8 cellular contexts compared by ENCODE assay signal in the genomic region with DNA sequence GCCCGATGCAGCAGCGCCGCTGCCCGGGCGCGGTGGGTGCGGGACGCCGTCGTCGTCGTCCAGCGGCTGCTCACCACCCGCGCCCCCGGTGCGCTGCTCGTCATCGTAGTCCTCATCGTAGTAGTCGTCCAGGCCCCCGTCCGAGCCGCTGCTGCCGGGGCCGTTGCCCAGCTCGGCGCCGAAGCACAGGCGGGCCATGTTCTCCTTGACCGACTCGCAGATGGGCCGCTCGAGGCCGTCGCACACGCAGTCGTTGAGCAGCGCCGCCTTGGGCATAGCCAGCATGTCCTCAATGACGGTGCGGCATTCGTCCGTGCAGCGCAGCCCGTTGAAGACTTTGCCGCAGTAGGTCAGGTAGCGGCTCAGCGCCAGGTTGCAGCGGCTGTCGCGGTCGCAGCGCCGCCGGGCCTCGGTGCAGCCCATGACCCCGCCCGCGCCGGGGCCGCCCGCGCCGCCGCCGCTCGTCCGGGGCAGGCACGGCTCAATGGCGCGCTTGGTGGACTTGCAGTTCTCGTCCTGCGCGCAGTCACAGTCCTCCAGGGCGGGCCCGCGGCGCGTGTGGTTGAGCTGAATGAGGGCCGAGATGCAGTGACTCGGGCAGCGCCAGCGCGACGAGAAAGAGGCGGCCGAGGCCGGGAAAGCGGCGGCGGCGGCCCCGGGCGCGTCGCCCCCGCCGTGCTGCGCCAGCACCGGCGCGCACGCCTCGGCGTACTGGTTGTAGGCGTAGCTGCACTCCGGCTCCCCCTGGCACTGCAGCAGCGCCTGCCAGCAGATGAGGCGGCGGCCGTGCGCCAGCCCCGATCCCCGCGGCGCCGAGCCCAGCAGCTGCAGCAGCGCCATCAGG. TPM values are rescaled to one million over a fixed set of nuclear protein-coding genes. Genes with fewer than 3 reads are reported as not detected.
A peak's percentile ranks its signal among the peaks of the same experiment; 100 is the strongest.
DNase-seq lines count a peak whose midpoint lies in the region; ATAC-seq and TF ChIP-seq lines count a peak whose summit lies in the region.

No MANE protein-coding gene starts in this region.

- H3K4me3 ChIP-seq in coronary artery: peak overlapping the region; percentile 88

- peak overlapping the region; percentile 40 to 92 for H3K27ac ChIP-seq in coronary artery

- no peak for TF ChIP-seq CTCF in coronary artery (IDR thresholded peaks at IDR 0.05)

- peak; percentile 43 for ATAC-seq in GM21825 (IDR thresholded peaks at IDR 0.05; ENCODE audit: unreplicated experiment)

- DNase-seq in DMS 273 (lab: John Stamatoyannopoulos, UW; ENCODE audit: unreplicated experiment): peak; percentile 86
- DNase-seq in M059J (ENCODE audit: low read depth): peak; percentile 73
- peak; percentile 69 for DNase-seq in activated CD4-positive, alpha-beta T cell treated with anti-CD3 and anti-CD28 coated beads for 48 hours
- DNase-seq in coronary artery (ENCODE audit: low spot score): peak; percentile 78
- DNase-seq in left kidney (ENCODE audit: low read depth, low spot score): peak; percentile 83
- DNase-seq in stimulated activated CD4-positive, alpha-beta T cell treated with anti-CD3 and anti-CD28 coated beads, Interleukin-2, amount 100 ng/mL, for 4 hours (ENCODE audit: low read depth): peak; percentile 53
- no peak for DNase-seq in DMS53 treated with DMSO at 0.1 percent for 48 hours (lab: John Stamatoyannopoulos, UW; ENCODE audit: unreplicated experiment)

RNA-seq across cellular contexts. Expression of a gene that starts 1.2 kb away (rescaled TPM):
- total RNA-seq in M059J (2014; rRNA removed; shearing (Covaris generic)): 5.9 and 8.9 TPM in 2 replicates
